Comparison of ENCODE assay signal across 30 cellular contexts in genomic region chr14:91906374-91906773, GRCh38. TPM values are rescaled to one million over a fixed set of nuclear protein-coding genes. Genes with fewer than 3 reads are reported as not detected.
"Had no signal": no experiment of that assay in that cellular context is flagged by ENCODE, and none has a peak within 500 bp of the region (broad histone marks: within the 10 kb centered on the region; RNA-seq: fewer than 3 reads in every experiment).

No MANE protein-coding gene starts in this region.

- H3K27me3 ChIP-seq: heart left ventricle, tibial artery had no signal

- H3K36me3 ChIP-seq: heart left ventricle, tibial artery, WERI-Rb-1 had no signal

- H3K9me2 ChIP-seq: SK-N-SH had no signal

- H3K27ac ChIP-seq: heart left ventricle, parathyroid adenoma, WERI-Rb-1 had no signal

- H3K27me3 Mint-ChIP-seq: activated naive CD8-positive, alpha-beta T cell treated with anti-CD3 and anti-CD28 coated beads for 36 hours; stimulated activated naive CD8-positive, alpha-beta T cell treated with anti-CD3 and anti-CD28 coated beads, Interleukin-15, Interleukin-2, amounts not matched to agents 100 ng/mL and 50 ng/mL, for 24 hours had no signal

- DNase-seq: activated CD4-positive, alpha-beta T cell treated with anti-CD3 and anti-CD28 coated beads for 48 hours; activated CD4-positive, alpha-beta T cell treated with anti-CD3 and anti-CD28 coated beads, Interleukin-2, amount 50 U/mL, for 48 hours; activated CD8-positive, alpha-beta memory T cell treated with anti-CD3 and anti-CD28 coated beads for 24 hours; activated naive CD4-positive, alpha-beta T cell treated with anti-CD3 and anti-CD28 coated beads for 36 hours; activated naive CD8-positive, alpha-beta T cell treated with anti-CD3 and anti-CD28 coated beads for 36 hours; central memory CD4-positive, alpha-beta T cell; endodermal cell; foreskin fibroblast; heart left ventricle; kidney glomerular epithelial cell; left ventricle myocardium superior; mammary epithelial cell; naive B cell; nephron progenitor cell; right cardiac atrium; SK-N-SH; stimulated activated CD4-positive, alpha-beta T cell treated with anti-CD3 and anti-CD28 coated beads, Interleukin-12 subunit alpha, Interleukin-12 subunit beta, amount 100 ng/mL, for 4 hours; stimulated activated CD4-positive, alpha-beta T cell treated with anti-CD3 and anti-CD28 coated beads, Interleukin-4, amount 100 ng/mL, for 1 hour; substantia nigra; SW 1271; T-helper 9 cell; tibial artery; WERI-Rb-1 had no signal

- H3K4me3 ChIP-seq: heart left ventricle, tibial artery had no signal

- FAIRE-seq: TTC549 had no signal

- H3K9ac ChIP-seq: parathyroid adenoma, SK-N-SH had no signal

- H3K79me2 ChIP-seq: parathyroid adenoma had no signal

- H3K4me1 ChIP-seq: parathyroid adenoma had no signal

- H3K4me2 ChIP-seq: SK-N-SH had no signal

- H3K27ac Mint-ChIP-seq: activated naive CD4-positive, alpha-beta T cell treated with anti-CD3 and anti-CD28 coated beads for 36 hours; activated naive CD8-positive, alpha-beta T cell treated with anti-CD3 and anti-CD28 coated beads for 36 hours; dendritic cell treated with granulocyte-macrophage colony-stimulating factor and Interleukin-4, amounts not matched to agents 40 ng/mL and 50 ng/mL, for 4 days; endodermal cell; nephron progenitor cell; stimulated activated naive CD8-positive, alpha-beta T cell treated with anti-CD3 and anti-CD28 coated beads, Interleukin-15, Interleukin-2, amounts not matched to agents 100 ng/mL and 50 ng/mL, for 24 hours; T-helper 1 cell treated with Interleukin-12 subunit alpha and Interleukin-12 subunit beta and Interleukin-4 antibody, amounts not matched to agents 30 μg/mL and 1 μg/mL, for 36 hours had no signal

- H3K36me3 Mint-ChIP-seq: activated naive CD8-positive, alpha-beta T cell treated with anti-CD3 and anti-CD28 coated beads for 36 hours; naive B cell had no signal

- ATAC-seq: activated CD4-positive, CD25-positive, alpha-beta regulatory T cell treated with anti-CD3 and anti-CD28 coated beads, Interleukin-2, amount 50 U/mL, for 24 hours; esophagus mucosa; heart left ventricle; left ventricle myocardium superior; right cardiac atrium had no signal

- H3K9me3 Mint-ChIP-seq: activated naive CD4-positive, alpha-beta T cell treated with anti-CD3 and anti-CD28 coated beads for 36 hours; activated naive CD8-positive, alpha-beta T cell treated with anti-CD3 and anti-CD28 coated beads for 36 hours; dendritic cell treated with granulocyte-macrophage colony-stimulating factor and Interleukin-4, amounts not matched to agents 40 ng/mL and 50 ng/mL, for 4 days; endodermal cell; nephron progenitor cell; stimulated activated naive CD8-positive, alpha-beta T cell treated with anti-CD3 and anti-CD28 coated beads, Interleukin-15, Interleukin-2, amounts not matched to agents 100 ng/mL and 50 ng/mL, for 24 hours; T-helper 1 cell treated with Interleukin-12 subunit alpha and Interleukin-12 subunit beta and Interleukin-4 antibody, amounts not matched to agents 30 μg/mL and 1 μg/mL, for 36 hours had no signal

- H2AFZ ChIP-seq: parathyroid adenoma had no signal

- H3K4me3 Mint-ChIP-seq: activated naive CD4-positive, alpha-beta T cell treated with anti-CD3 and anti-CD28 coated beads for 36 hours; activated naive CD8-positive, alpha-beta T cell treated with anti-CD3 and anti-CD28 coated beads for 36 hours; dendritic cell treated with granulocyte-macrophage colony-stimulating factor and Interleukin-4, amounts not matched to agents 40 ng/mL and 50 ng/mL, for 4 days; endodermal cell; naive B cell; nephron progenitor cell; stimulated activated naive CD8-positive, alpha-beta T cell treated with anti-CD3 and anti-CD28 coated beads, Interleukin-15, Interleukin-2, amounts not matched to agents 100 ng/mL and 50 ng/mL, for 24 hours; T-helper 1 cell treated with Interleukin-12 subunit alpha and Interleukin-12 subunit beta and Interleukin-4 antibody, amounts not matched to agents 30 μg/mL and 1 μg/mL, for 36 hours had no signal

- H3K9me3 ChIP-seq: heart left ventricle, SK-N-SH, tibial artery had no signal

RNA-seq across cellular contexts. Expression of gene TC2N, which starts 39.0 kb away (rescaled TPM):
- polyA plus RNA-seq: SK-N-SH had no signal
